Comparison of ENCODE assay signal across 15 cellular contexts in the genomic region with DNA sequence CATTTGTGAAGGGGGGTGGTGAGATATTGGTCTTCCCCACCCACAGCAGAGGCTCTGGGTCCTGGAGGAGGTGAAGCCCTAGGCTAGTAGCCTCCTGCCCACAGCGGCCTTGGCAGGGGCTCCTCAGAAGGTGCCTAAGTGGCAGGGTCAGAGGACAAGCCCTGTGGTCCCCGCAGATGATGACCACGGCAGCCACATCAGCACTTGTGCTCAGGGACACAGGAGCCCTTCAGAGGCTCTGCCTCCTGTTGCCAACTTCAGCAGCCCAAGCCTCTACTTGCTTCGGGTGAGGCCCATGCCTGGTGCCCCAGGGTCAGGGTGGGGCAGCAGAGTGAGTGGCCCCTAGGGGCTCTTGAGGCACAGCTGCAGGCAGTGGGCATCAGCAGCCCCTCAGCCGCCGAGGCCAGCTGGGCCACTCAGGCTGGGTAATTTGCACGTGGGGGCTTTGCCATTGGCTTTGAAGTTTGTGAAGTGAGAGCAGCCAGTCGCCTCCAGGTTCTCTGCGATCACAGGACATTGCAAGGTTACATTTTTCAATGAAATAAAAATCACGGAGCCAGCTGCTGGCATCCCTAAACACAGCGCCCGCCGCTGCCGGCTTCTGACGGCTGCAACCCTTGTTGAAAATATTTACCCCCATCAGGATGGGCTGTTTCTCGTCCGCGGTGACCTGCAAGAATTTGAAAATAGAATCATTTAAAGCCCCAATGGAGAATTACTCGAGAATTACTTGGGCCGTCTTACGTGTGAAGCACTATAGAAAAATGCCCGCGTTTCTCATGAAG.
DNase-seq lines count a peak whose midpoint lies in the region; ATAC-seq and TF ChIP-seq lines count a peak whose summit lies in the region.
"Had no signal": no experiment of that assay in that cellular context is flagged by ENCODE, and none has a peak within 500 bp of the region (broad histone marks: within the 10 kb centered on the region; RNA-seq: fewer than 3 reads in every experiment).

No MANE protein-coding gene starts in this region.

- H3K36me3 ChIP-seq in heart left ventricle (no peaks in the 10 kb centered on the region), endodermal cell (ENCODE audit: control insufficient read depth, insufficient read depth, low read length) (no peaks in the 10 kb centered on the region), mucosa of descending colon (ENCODE audit: low read depth) (no peaks in the 10 kb centered on the region)

- H3K4me3 Mint-ChIP-seq in endodermal cell (no peak overlapping the region), osteocyte (ENCODE audit: unreplicated experiment) (no peak overlapping the region)
- H3K4me3 Mint-ChIP-seq: CD8-positive, alpha-beta T cell had no signal

- H3K27ac Mint-ChIP-seq in endodermal cell (no peak overlapping the region), osteocyte (ENCODE audit: unreplicated experiment) (no peak overlapping the region)
- H3K27ac Mint-ChIP-seq: CD8-positive, alpha-beta T cell had no signal

- H3K4me3 ChIP-seq in heart left ventricle (no peak overlapping the region), endodermal cell (ENCODE audit: low read length) (no peak overlapping the region), mucosa of descending colon (no peak overlapping the region)

- ATAC-seq in heart left ventricle: no peak
- no peak for ATAC-seq in mucosa of descending colon
- ATAC-seq: CD8-positive, alpha-beta T cell; Panc1 had no signal

- TF ChIP-seq POLR2A in heart left ventricle (IDR thresholded peaks at IDR 0.05): no peak

- no peak for TF ChIP-seq CTCF in heart left ventricle (IDR thresholded peaks at IDR 0.05)
- no peak for TF ChIP-seq CTCF in endodermal cell (conservative IDR thresholded peaks at IDR 0.05)
- no peak for TF ChIP-seq CTCF in mucosa of descending colon (IDR thresholded peaks at IDR 0.05)
- TF ChIP-seq CTCF in osteocyte (IDR thresholded peaks at IDR 0.05): no peak

- H3K27me3 Mint-ChIP-seq in endodermal cell (ENCODE audit: insufficient read depth) (no peaks in the 10 kb centered on the region), osteocyte (ENCODE audit: unreplicated experiment) (no peaks in the 10 kb centered on the region)

- no peaks in the 10 kb centered on the region for H3K36me3 Mint-ChIP-seq in endodermal cell (ENCODE audit: low read depth)
- no peaks in the 10 kb centered on the region for H3K36me3 Mint-ChIP-seq in osteocyte (ENCODE audit: unreplicated experiment)
- H3K36me3 Mint-ChIP-seq: CD8-positive, alpha-beta T cell had no signal

- H3K9ac ChIP-seq in endodermal cell (ENCODE audit: extremely low read depth, low read length, poor library complexity, severe bottlenecking): no peak overlapping the region

- WGBS in heart left ventricle, 4 donors: 81 to 87% (median 84%) methylated on average over 20 to 23 of the region's 23 CpGs
- whole genome bisulfite sequencing in endodermal cell (ENCODE audit: insufficient coverage in 1 of 2, insufficient read length in 1 of 2), 2 experiments: 89 to 90% methylated on average over 21 to 23 of the region's 23 CpGs

- peak in 3 of 5 donors; percentile 2 to 26 (median 17) for DNase-seq in heart left ventricle
- DNase-seq in cardiac septum (ENCODE audit: low spot score): no peak
- peak; percentile 34 for DNase-seq in endodermal cell
- DNase-seq in mucosa of descending colon: peak in 2 of 3 donors; percentile 5 to 22
- DNase-seq in GDM1 (lab: John Stamatoyannopoulos, UW): no peak
- DNase-seq in CD1c-positive myeloid dendritic cell (ENCODE audit: extremely low spot score): no peak
- no peak for DNase-seq in osteocyte (ENCODE audit: extremely low spot score, unreplicated experiment)
- DNase-seq: CD8-positive, alpha-beta T cell; DMS79 treated with DMSO at 0.1 percent for 48 hours; HCEC 1CT; Kasumi-1; NCI-H187 treated with DMSO at 0.1 percent for 48 hours; NCI-H2171 treated with DMSO at 0.1 percent for 48 hours; NCI-H82 had no signal

- peaks cover 0 to 29% (median 3%) of the 10 kb centered on the region in 9 donors for H3K27me3 ChIP-seq in heart left ventricle
- H3K27me3 ChIP-seq in endodermal cell (ENCODE audit: control insufficient read depth, insufficient read depth, low read length, poor library complexity, severe bottlenecking): no peaks in the 10 kb centered on the region

- no peaks in the 10 kb centered on the region for H3K4me1 ChIP-seq in heart left ventricle
- H3K4me1 ChIP-seq in endodermal cell (ENCODE audit: control insufficient read depth, insufficient read depth, low read length): no peaks in the 10 kb centered on the region
- no peaks in the 10 kb centered on the region for H3K4me1 ChIP-seq in mucosa of descending colon (ENCODE audit: low read depth)

- H3K27ac ChIP-seq in heart left ventricle (no peak overlapping the region), endodermal cell (ENCODE audit: low read depth, low read length) (no peak overlapping the region)

- H3K9me3 ChIP-seq in heart left ventricle: no peaks in the 10 kb centered on the region
- no peaks in the 10 kb centered on the region for H3K9me3 ChIP-seq in endodermal cell (ENCODE audit: control insufficient read depth, low read length)
- H3K9me3 ChIP-seq in mucosa of descending colon: no peaks in the 10 kb centered on the region

- no peaks in the 10 kb centered on the region for H3K9me3 Mint-ChIP-seq in endodermal cell
- no peaks in the 10 kb centered on the region for H3K9me3 Mint-ChIP-seq in osteocyte (ENCODE audit: unreplicated experiment)
- H3K9me3 Mint-ChIP-seq: CD8-positive, alpha-beta T cell had no signal

- H3K4me1 Mint-ChIP-seq in endodermal cell: no peaks in the 10 kb centered on the region
- H3K4me1 Mint-ChIP-seq in osteocyte (ENCODE audit: unreplicated experiment): no peaks in the 10 kb centered on the region

- intact Hi-C loops in heart left ventricle (cut with DNase I): no loop called here
- intact Hi-C loops in cardiac septum (cut with DNase I): no loop called here
- intact Hi-C loops in mucosa of descending colon (cut with DNase I, micrococcal nuclease): no loop called here

Comparison
In these comparisons a context has a peak if more than half of its experiments do, and no peak if none do; other contexts are left out.
1. DNase-seq: peak in heart left ventricle (3 of 5), endodermal cell (single experiment) and mucosa of descending colon (2 of 3); none in cardiac septum (single experiment), GDM1 (single experiment), CD1c-positive myeloid dendritic cell (single experiment) and osteocyte (single experiment).